Comparison of ENCODE assay signal across 22 cellular contexts in genomic region chr18:62258093-62258492, GRCh38.
DNase-seq lines count a peak whose midpoint lies in the region; ATAC-seq, FAIRE-seq and TF ChIP-seq lines count a peak whose summit lies in the region.
"Had no signal": no experiment of that assay in that cellular context is flagged by ENCODE, and none has a peak within 500 bp of the region (broad histone marks: within the 10 kb centered on the region; RNA-seq: fewer than 3 reads in every experiment).

No MANE protein-coding gene starts in this region.

- peaks cover 64% of the 10 kb centered on the region for H3K36me3 Mint-ChIP-seq in activated T-helper 2 cell treated with anti-CD3 and anti-CD28 coated beads, Interferon-gamma antibody, Interleukin-2, Interleukin-4, amounts not matched to agents 10 μg/mL and 5 μg/mL and 100 μg/mL, durations not matched to agents 14 hours and 24 hours and 36 hours (ENCODE audit: low read depth)

- DNase-seq in GM12891 (ENCODE audit: insufficient read length, low spot score) (no peak), NCI-H2029 (lab: John Stamatoyannopoulos, UW) (no peak), amniotic stem cell (lab: John Stamatoyannopoulos, UW) (no peak), germinal center (ENCODE audit: low spot score) (no peak)
- no peak for DNase-seq in activated T-helper 2 cell treated with anti-CD3 and anti-CD28 coated beads, Interferon-gamma antibody, Interleukin-2, Interleukin-4, amounts not matched to agents 10 μg/mL and 5 μg/mL and 100 μg/mL, durations not matched to agents 14 hours and 24 hours and 36 hours (ENCODE audit: low spot score)
- DNase-seq: 8988T; BE2C; CD8-positive, alpha-beta memory T cell; DMS 273 treated with DMSO at 0.1 percent for 48 hours; DMS79; EL; GDM1; GM23248; H7; MG63; NCI-H2029 treated with DMSO at 0.1 percent for 48 hours; SHP77 treated with DMSO at 0.1 percent for 48 hours had no signal

- no peaks in the 10 kb centered on the region for H3K4me1 Mint-ChIP-seq in activated T-helper 2 cell treated with anti-CD3 and anti-CD28 coated beads, Interferon-gamma antibody, Interleukin-2, Interleukin-4, amounts not matched to agents 10 μg/mL and 5 μg/mL and 100 μg/mL, durations not matched to agents 14 hours and 24 hours and 36 hours (ENCODE audit: low read depth)
- H3K4me1 Mint-ChIP-seq: CD8-positive, alpha-beta memory T cell had no signal

- intact Hi-C loops in activated T-helper 2 cell treated with anti-CD3 and anti-CD28 coated beads, Interferon-gamma antibody, Interleukin-2, Interleukin-4, amounts not matched to agents 10 μg/mL and 5 μg/mL and 100 μg/mL, durations not matched to agents 14 hours and 24 hours and 36 hours (cut with micrococcal nuclease) = no loop called here

- no peak for TF ChIP-seq POLR2A in GM12891 (IDR thresholded peaks at IDR 0.05; ENCODE audit: low read depth, low read length)

- ATAC-seq in GM18909 (IDR thresholded peaks at IDR 0.05; ENCODE audit: poor library complexity, unreplicated experiment) (peak; percentile 45), GM21381 (IDR thresholded peaks at IDR 0.05; ENCODE audit: unreplicated experiment) (peak; percentile 60), HG03135 (IDR thresholded peaks at IDR 0.05; ENCODE audit: unreplicated experiment) (peak; percentile 60)

- FAIRE-seq in GM12891 (lab: Jason Lieb, UNC) = peak; percentile 38
- FAIRE-seq: GM12892 had no signal

- no peak overlapping the region for H3K4me3 Mint-ChIP-seq in activated T-helper 2 cell treated with anti-CD3 and anti-CD28 coated beads, Interferon-gamma antibody, Interleukin-2, Interleukin-4, amounts not matched to agents 10 μg/mL and 5 μg/mL and 100 μg/mL, durations not matched to agents 14 hours and 24 hours and 36 hours (ENCODE audit: low read depth)
- H3K4me3 Mint-ChIP-seq: CD14-positive monocyte; CD8-positive, alpha-beta memory T cell had no signal

- H3K27ac Mint-ChIP-seq in activated T-helper 2 cell treated with anti-CD3 and anti-CD28 coated beads, Interferon-gamma antibody, Interleukin-2, Interleukin-4, amounts not matched to agents 10 μg/mL and 5 μg/mL and 100 μg/mL, durations not matched to agents 14 hours and 24 hours and 36 hours = no peak overlapping the region
- H3K27ac Mint-ChIP-seq: CD8-positive, alpha-beta memory T cell had no signal

- H3K9me3 Mint-ChIP-seq in activated T-helper 2 cell treated with anti-CD3 and anti-CD28 coated beads, Interferon-gamma antibody, Interleukin-2, Interleukin-4, amounts not matched to agents 10 μg/mL and 5 μg/mL and 100 μg/mL, durations not matched to agents 14 hours and 24 hours and 36 hours = no peaks in the 10 kb centered on the region
- H3K9me3 Mint-ChIP-seq: CD14-positive monocyte; CD8-positive, alpha-beta memory T cell had no signal

- no peaks in the 10 kb centered on the region for H3K27me3 Mint-ChIP-seq in activated T-helper 2 cell treated with anti-CD3 and anti-CD28 coated beads, Interferon-gamma antibody, Interleukin-2, Interleukin-4, amounts not matched to agents 10 μg/mL and 5 μg/mL and 100 μg/mL, durations not matched to agents 14 hours and 24 hours and 36 hours (ENCODE audit: low read depth)
- H3K27me3 Mint-ChIP-seq: CD8-positive, alpha-beta memory T cell had no signal

TF ChIP-seq in GM12891, 5 proteins besides CTCF, POLR2A, EP300 and RAD21:
- TF ChIP-seq SPI1 (IDR thresholded peaks at IDR 0.05; ENCODE audit: low read depth, low read length) (no peak), TAF1 (IDR thresholded peaks at IDR 0.05; ENCODE audit: low read depth, low read length) (no peak), POLR2AphosphoS5 (IDR thresholded peaks at IDR 0.05; ENCODE audit: low read depth, low read length) (no peak), PAX5 (IDR thresholded peaks at IDR 0.05; ENCODE audit: insufficient read depth, low read length, severe bottlenecking) (no peak)
TF ChIP-seq in GM12891: peak in this region for 0.
